In the genomic region with DNA sequence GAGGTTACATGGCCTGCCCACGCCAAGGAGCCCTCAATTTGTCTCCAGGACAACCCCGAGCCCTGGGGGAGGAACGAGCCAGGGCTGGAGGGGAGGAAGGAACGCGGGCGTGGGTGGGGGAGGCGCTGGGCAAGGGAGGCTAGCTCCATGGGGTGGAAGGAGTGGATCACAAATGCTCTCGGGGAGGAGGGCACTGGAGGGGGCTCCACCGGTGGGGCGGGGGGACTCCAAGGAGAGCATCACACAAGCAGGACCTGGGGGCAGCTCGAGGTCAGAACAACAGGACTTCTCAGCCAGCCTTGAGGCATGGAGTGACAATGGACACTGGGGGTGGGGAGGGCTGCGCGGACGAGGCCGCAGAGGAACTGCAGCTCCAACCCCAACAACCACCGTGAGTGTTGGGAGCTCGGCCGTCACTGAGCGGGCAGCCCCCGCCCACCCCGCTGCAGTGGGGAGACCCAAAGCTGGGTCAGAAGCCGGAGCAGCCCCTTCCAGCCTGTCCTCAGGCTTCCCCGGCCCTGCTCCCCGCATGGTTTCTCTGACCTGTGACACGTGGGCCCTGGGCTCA, we compare ENCODE assay signal across 18 cellular contexts. TPM values are rescaled to one million over a fixed set of nuclear protein-coding genes. Genes with fewer than 3 reads are reported as not detected.
DNase-seq lines count a peak whose midpoint lies in the region; ATAC-seq, FAIRE-seq and TF ChIP-seq lines count a peak whose summit lies in the region.
"Had no signal": no experiment of that assay in that cellular context is flagged by ENCODE, and none has a peak within 500 bp of the region (broad histone marks: within the 10 kb centered on the region; RNA-seq: fewer than 3 reads in every experiment).

No MANE protein-coding gene starts in this region.

- H3K9me3 Mint-ChIP-seq in GM23338 (peaks cover 18% of the 10 kb centered on the region), astrocyte (ENCODE audit: unreplicated experiment) (no peaks in the 10 kb centered on the region)
- H3K9me3 Mint-ChIP-seq: CD8-positive, alpha-beta memory T cell had no signal

- H3K27ac Mint-ChIP-seq in GM23338 (no peak overlapping the region), astrocyte (ENCODE audit: unreplicated experiment) (no peak overlapping the region)

- intact Hi-C loops in lower lobe of right lung (cut with DNase I), result no loop called here
- intact Hi-C loops in A673 (cut with micrococcal nuclease; ENCODE audit: unreplicated experiment), result no loop called here

- CTCF ChIA-PET in A673 (lab: Charles Lee), result no interaction called here

- H3K4me3 ChIP-seq in BE2C (ENCODE audit: low read depth, low read length) (no peak overlapping the region), GM23338 (no peak overlapping the region), astrocyte (ENCODE audit: insufficient read depth, low read depth, low read length) (no peak overlapping the region), lower lobe of right lung (no peak overlapping the region), A673 (ENCODE audit: low read depth, low read length, poor library complexity, severe bottlenecking) (no peak overlapping the region)

- no peaks in the 10 kb centered on the region for H4K20me1 ChIP-seq in GM23338 (replicated peaks; ENCODE audit: insufficient read depth)
- peaks cover 3% of the 10 kb centered on the region for H4K20me1 ChIP-seq in astrocyte (ENCODE audit: insufficient read depth, low read length)

- no peak overlapping the region for H3K27ac ChIP-seq in GM23338 (ENCODE audit: low read depth)
- H3K27ac ChIP-seq in astrocyte (ENCODE audit: low read depth, low read length), result no peak overlapping the region
- H3K27ac ChIP-seq in lower lobe of right lung, result no peak overlapping the region
- no peak overlapping the region for H3K27ac ChIP-seq in A673 (ENCODE audit: low read depth, low read length, poor library complexity, severe bottlenecking)
- H3K27ac ChIP-seq: RWPE1 had no signal

- ATAC-seq in GM23338, result peak; percentile 49
- no peak for ATAC-seq in lower lobe of right lung
- no peak for ATAC-seq in GM19324 (IDR thresholded peaks at IDR 0.05; ENCODE audit: low FRiP score, unreplicated experiment)

- POLR2A ChIA-PET in A673 (lab: Charles Lee; ENCODE audit: low non-redundant PET), result no interaction called here

- H3K9me3 ChIP-seq in BE2C (no peaks in the 10 kb centered on the region), astrocyte (ENCODE audit: insufficient read depth, low read depth, low read length) (no peaks in the 10 kb centered on the region), lower lobe of right lung (no peaks in the 10 kb centered on the region), A673 (ENCODE audit: low read depth, low read length, poor library complexity, severe bottlenecking) (no peaks in the 10 kb centered on the region)

- peak; percentile 2 for DNase-seq in BE2C
- DNase-seq in GM23338 (ENCODE audit: low spot score), result no peak
- DNase-seq in astrocyte (ENCODE audit: low read depth), result peak; percentile 1
- DNase-seq in lower lobe of right lung, result peak; percentile 39
- no peak for DNase-seq in GOT3 (lab: John Stamatoyannopoulos, UW)
- DNase-seq in A673 (ENCODE audit: low spot score), result no peak
- DNase-seq in NCI-H1930 (lab: John Stamatoyannopoulos, UW), result no peak
- DNase-seq: ACHN; CD8-positive, alpha-beta memory T cell; DND-41; GDM1; NCI-H526 treated with DMSO at 0.1 percent for 48 hours; NK-92 treated with Interleukin-12 subunit alpha and Interleukin-12 subunit beta, amount 100 ng/mL, for 24 hours; OCI-M1 had no signal

- H3K36me3 ChIP-seq in BE2C, result no peaks in the 10 kb centered on the region
- no peaks in the 10 kb centered on the region for H3K36me3 ChIP-seq in GM23338 (ENCODE audit: insufficient read depth)
- H3K36me3 ChIP-seq in astrocyte (ENCODE audit: insufficient read depth, low read length), result no peaks in the 10 kb centered on the region
- no peaks in the 10 kb centered on the region for H3K36me3 ChIP-seq in lower lobe of right lung
- H3K36me3 ChIP-seq in A673 (ENCODE audit: insufficient read depth, low read length, poor library complexity, severe bottlenecking), result no peaks in the 10 kb centered on the region

- H3K9ac ChIP-seq in astrocyte (ENCODE audit: low read length), result no peak overlapping the region

- TF ChIP-seq CTCF in BE2C (IDR thresholded peaks at IDR 0.05; ENCODE audit: low read depth, low read length) (no peak), GM23338 (conservative IDR thresholded peaks at IDR 0.05; ENCODE audit: low read depth in 2 of 2) (no peak), astrocyte (IDR thresholded peaks at IDR 0.05; ENCODE audit: insufficient read depth, low read depth, low read length) (no peak), lower lobe of right lung (IDR thresholded peaks at IDR 0.05) (no peak), A673 (conservative IDR thresholded peaks at IDR 0.05; ENCODE audit: low read depth, low read length) (no peak)

- peaks cover 7% of the 10 kb centered on the region for H3K27me3 Mint-ChIP-seq in GM23338 (ENCODE audit: insufficient read depth, low read depth, poor library complexity)
- peaks cover 7% of the 10 kb centered on the region for H3K27me3 Mint-ChIP-seq in astrocyte (ENCODE audit: low read depth, unreplicated experiment)
- H3K27me3 Mint-ChIP-seq: CD8-positive, alpha-beta memory T cell had no signal

- H3F3A ChIP-seq in GM23338 (replicated peaks; ENCODE audit: low read depth), result 0 out of 2 replicates have a peak, but pooled peaks cover 5% of the 10 kb centered on the region

- H3K9me2 ChIP-seq in GM23338 (ENCODE audit: insufficient read depth), result no peaks in the 10 kb centered on the region

- no peak overlapping the region for H3K4me2 ChIP-seq in GM23338
- peak overlapping the region; percentile 32 for H3K4me2 ChIP-seq in astrocyte (ENCODE audit: low read length)

- no peak for FAIRE-seq in astrocyte (lab: Jason Lieb, UNC)
- FAIRE-seq: H1, HepG2 had no signal

- H2AFZ ChIP-seq in GM23338, result no peak overlapping the region
- no peak overlapping the region for H2AFZ ChIP-seq in astrocyte (ENCODE audit: low read depth, low read length)

- H3K4me1 Mint-ChIP-seq in GM23338 (peaks cover 13% of the 10 kb centered on the region), astrocyte (ENCODE audit: low read depth, unreplicated experiment) (peaks cover 3% of the 10 kb centered on the region)

- H3K4me1 ChIP-seq in BE2C (no peaks in the 10 kb centered on the region), GM23338 (ENCODE audit: insufficient read depth) (no peaks in the 10 kb centered on the region), astrocyte (ENCODE audit: insufficient read depth, low read length) (peaks cover 6% of the 10 kb centered on the region), lower lobe of right lung (no peaks in the 10 kb centered on the region), A673 (ENCODE audit: insufficient read depth, low read length, poor library complexity, severe bottlenecking) (no peaks in the 10 kb centered on the region)

- H3K36me3 Mint-ChIP-seq in GM23338 (ENCODE audit: low read depth), result peaks cover 8% of the 10 kb centered on the region; the same call in 2 of the 3 replicates
- no peaks in the 10 kb centered on the region for H3K36me3 Mint-ChIP-seq in astrocyte (ENCODE audit: low read depth, unreplicated experiment)

- H3K79me2 ChIP-seq in GM23338 (replicated peaks; ENCODE audit: insufficient read depth) (no peaks in the 10 kb centered on the region), astrocyte (ENCODE audit: insufficient read depth, low read length) (no peaks in the 10 kb centered on the region)

- BruUV-seq in A673 (replicated peaks; lab: Mats Ljungman, UMichigan), result no TSS peak

- H3K4me3 Mint-ChIP-seq in GM23338, result no peak overlapping the region
- H3K4me3 Mint-ChIP-seq in astrocyte (ENCODE audit: unreplicated experiment), result no peak overlapping the region
- H3K4me3 Mint-ChIP-seq: CD8-positive, alpha-beta memory T cell had no signal

- no peaks in the 10 kb centered on the region for H3K27me3 ChIP-seq in BE2C
- no peaks in the 10 kb centered on the region for H3K27me3 ChIP-seq in GM23338 (ENCODE audit: insufficient read depth)
- peaks cover 6% of the 10 kb centered on the region for H3K27me3 ChIP-seq in astrocyte (ENCODE audit: insufficient read depth, low read length)
- no peaks in the 10 kb centered on the region for H3K27me3 ChIP-seq in lower lobe of right lung (ENCODE audit: low read depth)
- no peaks in the 10 kb centered on the region for H3K27me3 ChIP-seq in A673 (replicated peaks; ENCODE audit: insufficient read depth, low read depth, low read length, poor library complexity)

TF ChIP-seq in GM23338, 12 proteins besides CTCF, POLR2A, EP300 and RAD21:
- TF ChIP-seq ZNF114 (CRISPR knock-in tag; IDR thresholded peaks at IDR 0.05), result no peak
- TF ChIP-seq, protein P1, sequence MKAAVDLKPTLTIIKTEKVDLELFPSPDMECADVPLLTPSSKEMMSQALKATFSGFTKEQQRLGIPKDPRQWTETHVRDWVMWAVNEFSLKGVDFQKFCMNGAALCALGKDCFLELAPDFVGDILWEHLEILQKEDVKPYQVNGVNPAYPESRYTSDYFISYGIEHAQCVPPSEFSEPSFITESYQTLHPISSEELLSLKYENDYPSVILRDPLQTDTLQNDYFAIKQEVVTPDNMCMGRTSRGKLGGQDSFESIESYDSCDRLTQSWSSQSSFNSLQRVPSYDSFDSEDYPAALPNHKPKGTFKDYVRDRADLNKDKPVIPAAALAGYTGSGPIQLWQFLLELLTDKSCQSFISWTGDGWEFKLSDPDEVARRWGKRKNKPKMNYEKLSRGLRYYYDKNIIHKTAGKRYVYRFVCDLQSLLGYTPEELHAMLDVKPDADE (IDR thresholded peaks at IDR 0.05), result no peak

RNA-seq across cellular contexts. Expression of gene STK32C, which starts 41.1 kb away (rescaled TPM):
- 18.2 TPM for polyA plus RNA-seq in BE2C (2012; ENCODE audit: insufficient read depth, insufficient read length, low read depth)
- total RNA-seq in GM23338 (2014; rRNA removed; shearing (Covaris generic)), result 8.0 and 10.2 TPM in 2 replicates
- polyA plus RNA-seq in GM23338 (2016; fragmentation: Nextera tagmentation; extraction: Ambion mirVana), result 20.5 and 24.1 TPM in 2 replicates
- total RNA-seq in astrocyte (12.3 and 13.6 TPM in 2 replicates), lower lobe of right lung (14.1 TPM), A673 (2021) (16.5 and 20.0 TPM in 2 replicates)

Comparison
In these comparisons a context has a peak if more than half of its experiments do, and no peak if none do; other contexts are left out.
1. DNase-seq: peak in BE2C (single experiment), astrocyte (single experiment) and lower lobe of right lung (single experiment); none in GM23338 (single experiment), GOT3 (single experiment), A673 (single experiment) and NCI-H1930 (0 of 2).